11 cellular contexts compared by ENCODE assay signal in the genomic region with DNA sequence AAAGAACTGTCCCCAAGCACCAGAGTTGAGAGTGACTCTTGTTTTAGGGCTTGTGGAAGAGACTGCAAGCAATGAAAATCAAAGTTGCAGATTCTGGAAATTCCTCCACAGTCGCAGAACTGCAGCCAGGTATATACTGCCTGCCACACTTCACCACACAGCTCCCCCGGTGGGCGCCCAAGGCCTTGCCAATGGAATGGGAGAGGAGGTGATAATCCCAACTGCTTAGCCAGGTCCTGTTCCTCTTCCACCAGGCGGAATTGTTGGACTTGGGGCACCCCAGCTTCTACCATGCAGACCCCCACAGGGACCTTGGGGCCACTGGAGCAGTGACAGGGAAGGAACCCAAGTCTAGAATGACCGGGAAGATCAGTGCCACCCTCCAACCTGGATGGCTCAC. TPM values are rescaled to one million over a fixed set of nuclear protein-coding genes. Genes with fewer than 3 reads are reported as not detected.
A peak's percentile ranks its signal among the peaks of the same experiment; 100 is the strongest.
DNase-seq lines count a peak whose midpoint lies in the region; ATAC-seq and TF ChIP-seq lines count a peak whose summit lies in the region.
"Had no signal": no experiment of that assay in that cellular context is flagged by ENCODE, and none has a peak within 500 bp of the region (broad histone marks: within the 10 kb centered on the region; RNA-seq: fewer than 3 reads in every experiment).

No MANE protein-coding gene starts in this region.

- in situ Hi-C loops in G401 (cut with HindIII; ENCODE audit: low sequenced_read_pairs), result no loop called here

- no peak overlapping the region for H3K27ac ChIP-seq in lower lobe of right lung
- H3K27ac ChIP-seq: coronary artery, SJSA1 had no signal

- peaks cover 11% of the 10 kb centered on the region for H3K27me3 Mint-ChIP-seq in brain

- H3K27me3 ChIP-seq in lower lobe of right lung (ENCODE audit: low read depth), result peaks cover 3% of the 10 kb centered on the region

- POLR2A ChIA-PET in HEK293T (lab: Yijun Ruan, JAX), result interaction anchor here (0.8 kb wide), 1 partner anchor 14 kb away, joined by 3 read pairs; no protein-coding TSS in a partner anchor

- H3K4me3 ChIP-seq in lower lobe of right lung, result no peak overlapping the region
- H3K4me3 ChIP-seq: coronary artery, SJSA1 had no signal

- H3K36me3 ChIP-seq in lower lobe of right lung, result no peaks in the 10 kb centered on the region

- no peak overlapping the region for H3K27ac Mint-ChIP-seq in brain

- ATAC-seq in lower lobe of right lung (no peak), GM21367 (IDR thresholded peaks at IDR 0.05; ENCODE audit: unreplicated experiment) (no peak)

- peak; percentile 20 for DNase-seq in COLO829 (ENCODE audit: low spot score)
- peak; percentile 47 for DNase-seq in HEK293T (ENCODE audit: extremely low spot score)
- no peak for DNase-seq in lower lobe of right lung
- DNase-seq in Ammon's horn (ENCODE audit: low spot score), result no peak
- no peak for DNase-seq in G401 (ENCODE audit: low spot score)
- DNase-seq in OCI-M2 (lab: John Stamatoyannopoulos, UW; ENCODE audit: unreplicated experiment), result no peak
- DNase-seq: NCI-H1436 had no signal

- no peaks in the 10 kb centered on the region for H3K36me3 Mint-ChIP-seq in brain

- peak; percentile 18 to 34 for TF ChIP-seq CTCF in brain (conservative IDR thresholded peaks at IDR 0.05)
- TF ChIP-seq CTCF in lower lobe of right lung (IDR thresholded peaks at IDR 0.05), result peak; percentile 19

- H3K4me1 Mint-ChIP-seq in brain, result peaks cover 17% of the 10 kb centered on the region

- H3K9me3 ChIP-seq in lower lobe of right lung, result no peaks in the 10 kb centered on the region

- intact Hi-C loops in lower lobe of right lung (cut with DNase I), result no loop called here

- CTCF ChIA-PET in HEK293T (lab: Yijun Ruan, JAX), result interaction anchor here (0.6 to 1.3 kb wide), 6 partner anchors 10 to 315 kb away, joined by 3 to 10 read pairs (median 3); a partner anchor contains a TSS

- no peaks in the 10 kb centered on the region for H3K4me1 ChIP-seq in lower lobe of right lung

- H3K9me3 Mint-ChIP-seq in brain, result no peaks in the 10 kb centered on the region

- no peak overlapping the region for H3K4me3 Mint-ChIP-seq in brain

TF ChIP-seq in HEK293T, 16 proteins besides CTCF, POLR2A, EP300 and RAD21:
- TF ChIP-seq FOXA1 (IDR thresholded peaks at IDR 0.05) (no peak), ARNT (IDR thresholded peaks at IDR 0.05) (no peak), FOXM1 (IDR thresholded peaks at IDR 0.05; ENCODE audit: borderline replicate concordance) (no peak), TARDBP (IDR thresholded peaks at IDR 0.05) (no peak), ZNF384 (IDR thresholded peaks at IDR 0.05) (no peak), NFRKB (IDR thresholded peaks at IDR 0.05) (no peak), SP1 (IDR thresholded peaks at IDR 0.05) (no peak), LEF1 (IDR thresholded peaks at IDR 0.05; ENCODE audit: borderline replicate concordance) (no peak), FOXK2 (IDR thresholded peaks at IDR 0.05) (no peak), L3MBTL2 (conservative IDR thresholded peaks at IDR 0.05) (no peak), CTBP1 (IDR thresholded peaks at IDR 0.05; ENCODE audit: borderline replicate concordance) (no peak)
- TF ChIP-seq, protein P1, sequence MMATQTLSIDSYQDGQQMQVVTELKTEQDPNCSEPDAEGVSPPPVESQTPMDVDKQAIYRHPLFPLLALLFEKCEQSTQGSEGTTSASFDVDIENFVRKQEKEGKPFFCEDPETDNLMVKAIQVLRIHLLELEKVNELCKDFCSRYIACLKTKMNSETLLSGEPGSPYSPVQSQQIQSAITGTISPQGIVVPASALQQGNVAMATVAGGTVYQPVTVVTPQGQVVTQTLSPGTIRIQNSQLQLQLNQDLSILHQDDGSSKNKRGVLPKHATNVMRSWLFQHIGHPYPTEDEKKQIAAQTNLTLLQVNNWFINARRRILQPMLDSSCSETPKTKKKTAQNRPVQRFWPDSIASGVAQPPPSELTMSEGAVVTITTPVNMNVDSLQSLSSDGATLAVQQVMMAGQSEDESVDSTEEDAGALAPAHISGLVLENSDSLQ (IDR thresholded peaks at IDR 0.05), result no peak
TF ChIP-seq in HEK293T: peak in this region for 0.

RNA-seq across cellular contexts. Expression of a gene that starts 4.8 kb away (rescaled TPM):
- polyA plus RNA-seq in brain (ENCODE audit: insufficient read depth, low read depth, low replicate concordance), result 113 TPM
- 167 TPM for total RNA-seq in lower lobe of right lung
- total RNA-seq in G401 (2014; rRNA removed; shearing (Covaris generic)), result 378 and 429 TPM in 2 replicates

Comparison
In these comparisons a context has a peak if more than half of its experiments do, and no peak if none do; other contexts are left out.
1. DNase-seq: peak in COLO829 (single experiment) and HEK293T (single experiment); none in lower lobe of right lung (single experiment), Ammon's horn (single experiment), G401 (single experiment) and OCI-M2 (single experiment).